In the genomic region with DNA sequence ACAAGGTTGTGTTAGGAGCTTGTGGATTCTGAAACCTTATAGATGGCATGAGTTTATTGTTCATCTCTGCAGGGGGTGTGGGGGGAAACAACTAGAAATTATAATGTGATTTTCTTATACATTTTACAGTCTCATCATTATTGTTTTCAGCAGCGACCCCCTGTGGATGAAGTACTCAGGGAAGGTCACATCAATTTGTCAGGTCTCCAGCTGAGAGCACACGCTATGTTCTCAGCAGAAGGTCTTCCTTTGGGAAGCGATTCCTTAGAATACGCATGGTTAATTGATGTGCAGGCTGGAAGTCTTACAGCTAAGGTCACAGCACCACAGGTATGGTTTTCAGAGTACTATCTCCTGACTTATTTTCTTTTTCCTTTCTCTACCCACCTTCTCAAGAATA, we compare ENCODE assay signal across 11 cellular contexts.
DNase-seq lines count a peak whose midpoint lies in the region; ATAC-seq, FAIRE-seq and TF ChIP-seq lines count a peak whose summit lies in the region.
"Had no signal": no experiment of that assay in that cellular context is flagged by ENCODE, and none has a peak within 500 bp of the region (broad histone marks: within the 10 kb centered on the region; RNA-seq: fewer than 3 reads in every experiment).

No MANE protein-coding gene starts in this region.

- H3K27ac Mint-ChIP-seq in effector memory CD8-positive, alpha-beta T cell, result peak overlapping the region in 1 of 2 donors; percentile 36

- no peak overlapping the region for H3K4me3 ChIP-seq in BE2C (ENCODE audit: low read depth, low read length)
- H3K4me3 ChIP-seq: ascending aorta had no signal

- ATAC-seq in foreskin keratinocyte (no peak), HG03460 (IDR thresholded peaks at IDR 0.05; ENCODE audit: unreplicated experiment) (no peak), GM21526 (IDR thresholded peaks at IDR 0.05; ENCODE audit: low FRiP score, unreplicated experiment) (no peak)
- ATAC-seq in effector memory CD8-positive, alpha-beta T cell (replicated peaks), result no peak
- ATAC-seq: SK-N-SH treated with all-trans-retinoic acid at 6 μM for 48 hours had no signal

- peak; percentile 29 for FAIRE-seq in GM18507 (lab: Jason Lieb, UNC)

- H3K36me3 Mint-ChIP-seq in effector memory CD8-positive, alpha-beta T cell (ENCODE audit: insufficient read depth), result peaks cover 56% of the 10 kb centered on the region

- H3K4me1 ChIP-seq in BE2C (no peaks in the 10 kb centered on the region), foreskin keratinocyte (no peaks in the 10 kb centered on the region)
- H3K4me1 ChIP-seq: ascending aorta had no signal

- H3K27me3 Mint-ChIP-seq in effector memory CD8-positive, alpha-beta T cell, result no peaks in the 10 kb centered on the region

- TF ChIP-seq CTCF in BE2C (IDR thresholded peaks at IDR 0.05; ENCODE audit: low read depth, low read length) (peak; percentile 28; the same call in 1 of the 2 replicates), foreskin keratinocyte (conservative IDR thresholded peaks at IDR 0.05) (peak; percentile 34)

- H3K27me3 ChIP-seq in BE2C, result no peaks in the 10 kb centered on the region
- H3K27me3 ChIP-seq in foreskin keratinocyte, result no peaks in the 10 kb centered on the region
- H3K27me3 ChIP-seq: ascending aorta had no signal

- H3K9me3 Mint-ChIP-seq in effector memory CD8-positive, alpha-beta T cell, result no peaks in the 10 kb centered on the region

- H3K36me3 ChIP-seq in BE2C, result no peaks in the 10 kb centered on the region; the same call in 1 of the 2 replicates

- DNase-seq in BE2C (no peak), GM18507 (ENCODE audit: extremely low spot score, insufficient read length, low read depth) (no peak), T-helper 9 cell (peak; percentile 6), foreskin keratinocyte (no peak), NCI-H526 treated with DMSO at 0.1 percent for 48 hours (lab: John Stamatoyannopoulos, UW) (no peak)
- DNase-seq in effector memory CD8-positive, alpha-beta T cell, result no peak

- peaks cover 7 to 9% of the 10 kb centered on the region in 2 donors for H3K4me1 Mint-ChIP-seq in effector memory CD8-positive, alpha-beta T cell (ENCODE audit: low read depth in 2 of 2)

- H3K27ac ChIP-seq in foreskin keratinocyte, result no peak overlapping the region
- H3K27ac ChIP-seq: ascending aorta, HL-60 had no signal

- no peak overlapping the region for H3K4me3 Mint-ChIP-seq in effector memory CD8-positive, alpha-beta T cell

- H3K9me3 ChIP-seq in BE2C, result no peaks in the 10 kb centered on the region; the same call in 1 of the 2 replicates
- H3K9me3 ChIP-seq: ascending aorta had no signal
